In genomic region chr4:80452055-80452454, GRCh38 we compare ENCODE assay signal across 2 cellular contexts.
TF ChIP-seq lines count a peak whose summit lies in the region.

No MANE protein-coding gene starts in this region.

TF ChIP-seq in GM23338, 12 proteins besides CTCF, POLR2A, EP300 and RAD21 (continued from another document):
- no peak for TF ChIP-seq ZNF331 (CRISPR knock-in tag; IDR thresholded peaks at IDR 0.05; ENCODE audit: low read depth)
- TF ChIP-seq POLR2AphosphoS5 (IDR thresholded peaks at IDR 0.05; ENCODE audit: low read depth) = no peak
- TF ChIP-seq ZNF462 (CRISPR knock-in tag; IDR thresholded peaks at IDR 0.05) = no peak
- no peak for TF ChIP-seq STAT1 (IDR thresholded peaks at IDR 0.05; ENCODE audit: unreplicated experiment)
- no peak for TF ChIP-seq EZH2 (IDR thresholded peaks at IDR 0.05; ENCODE audit: low read depth, unreplicated experiment)
- TF ChIP-seq NANOG (IDR thresholded peaks at IDR 0.05; ENCODE audit: borderline replicate concordance) = no peak
- TF ChIP-seq ZNF114 (CRISPR knock-in tag; IDR thresholded peaks at IDR 0.05) = no peak
- no peak for TF ChIP-seq CREB1 (CRISPR knock-in tag; IDR thresholded peaks at IDR 0.05; ENCODE audit: low read depth)
- TF ChIP-seq ETS1 (IDR thresholded peaks at IDR 0.05) = no peak
- no peak for TF ChIP-seq REST (IDR thresholded peaks at IDR 0.05; ENCODE audit: unreplicated experiment)

TF ChIP-seq in H1, 55 proteins besides CTCF, POLR2A, EP300 and RAD21 (continued from another document):
- no peak for TF ChIP-seq MAFK (IDR thresholded peaks at IDR 0.05; ENCODE audit: low read depth, low read length)
- no peak for TF ChIP-seq USF2 (IDR thresholded peaks at IDR 0.05; ENCODE audit: low read length)
- no peak for TF ChIP-seq TAF7 (optimal IDR thresholded peaks at IDR 0.05; ENCODE audit: borderline replicate concordance, low read depth, low read length)
- TF ChIP-seq CHD7 (IDR thresholded peaks at IDR 0.05; ENCODE audit: insufficient replicate concordance, low read length) = no peak
- no peak for TF ChIP-seq TCF12 (IDR thresholded peaks at IDR 0.05; ENCODE audit: low read depth, low read length)
- no peak for TF ChIP-seq SIN3A (conservative IDR thresholded peaks at IDR 0.05 in 1 of 2, IDR thresholded peaks at IDR 0.05 in 1 of 2; ENCODE audit: low read depth in 1 of 2, low read length in 2 of 2)
- TF ChIP-seq POU5F1 (IDR thresholded peaks at IDR 0.05; ENCODE audit: low read depth, low read length) = no peak
- no peak for TF ChIP-seq HDAC2 (IDR thresholded peaks at IDR 0.05; ENCODE audit: borderline replicate concordance in 1 of 2, low read depth in 2 of 2, low read length in 2 of 2)
- no peak for TF ChIP-seq RNF2 (IDR thresholded peaks at IDR 0.05; ENCODE audit: borderline replicate concordance, low read depth, low read length, missing control alignments, poor library complexity, severe bottlenecking)
- no peak for TF ChIP-seq TBP (IDR thresholded peaks at IDR 0.05; ENCODE audit: low read depth, low read length)
- no peak for TF ChIP-seq ATF3 (IDR thresholded peaks at IDR 0.05; ENCODE audit: insufficient read depth, low read depth, low read length)
